ENCODE assay signal across 8 cellular contexts in genomic region chr7:1169409-1170368, GRCh38. TPM values are rescaled to one million over a fixed set of nuclear protein-coding genes. Genes with fewer than 3 reads are reported as not detected.
DNase-seq lines count a peak whose midpoint lies in the region; ATAC-seq and TF ChIP-seq lines count a peak whose summit lies in the region.

No MANE protein-coding gene starts in this region.

- no peaks in the 10 kb centered on the region for H3K9me3 Mint-ChIP-seq in naive thymus-derived CD4-positive, alpha-beta T cell
- H3K9me3 Mint-ChIP-seq in stimulated activated naive B cell treated with anti-CD40 and anti-IgM and Interleukin-4, amounts not matched to agents 10 μg/mL and 1 μg/mL and 100 μg/mL, for 72 hours: peaks cover 0 to 4% of the 10 kb centered on the region in 2 donors

- ATAC-seq in HG02678 (IDR thresholded peaks at IDR 0.05; ENCODE audit: unreplicated experiment): peak; percentile 77
- ATAC-seq in naive thymus-derived CD4-positive, alpha-beta T cell: peak; percentile 100
- peak; percentile 93 to 99 for ATAC-seq in stimulated activated naive B cell treated with anti-CD40 and anti-IgM and Interleukin-4, amounts not matched to agents 10 μg/mL and 1 μg/mL and 100 μg/mL, for 72 hours (replicated peaks)
- no peak for ATAC-seq in GM18870 (IDR thresholded peaks at IDR 0.05; ENCODE audit: unreplicated experiment)

- H3K4me3 ChIP-seq in GM06990 (replicated peaks; ENCODE audit: low read depth, low read length): peak overlapping the region; percentile 57
- H3K4me3 ChIP-seq in esophagus (ENCODE audit: low read depth in 1 of 2, low read length in 2 of 2): peak overlapping the region; percentile 23 to 39
- H3K4me3 ChIP-seq in naive thymus-derived CD4-positive, alpha-beta T cell (ENCODE audit: low read length): peak overlapping the region; percentile 63

- CTCF ChIA-PET in naive thymus-derived CD4-positive, alpha-beta T cell (lab: Charles Lee): interaction anchor here (0.6 to 1.4 kb wide), 10 partner anchors 9 to 296 kb away, joined by 3 to 5 read pairs (median 4); partner anchors contain the start of genes GPER1 and ZFAND2A

- TF ChIP-seq CTCF in GM06990 (IDR thresholded peaks at IDR 0.05; ENCODE audit: insufficient read depth, low read length, poor library complexity, severe bottlenecking): peak; percentile 95

- no peaks in the 10 kb centered on the region for H3K27me3 ChIP-seq in GM06990 (replicated peaks; ENCODE audit: control insufficient read depth, insufficient read depth, low read length)
- H3K27me3 ChIP-seq in esophagus (ENCODE audit: control insufficient read depth in 1 of 2, insufficient read depth in 2 of 2, low read length in 2 of 2): no peaks in the 10 kb centered on the region
- no peaks in the 10 kb centered on the region for H3K27me3 ChIP-seq in naive thymus-derived CD4-positive, alpha-beta T cell (ENCODE audit: control insufficient read depth in 2 of 2, insufficient read depth in 2 of 2, low read length in 2 of 2)

- peaks cover 8 to 16% (median 13%) of the 10 kb centered on the region in 7 donors for H3K4me1 Mint-ChIP-seq in naive thymus-derived CD4-positive, alpha-beta T cell
- peaks cover 17 to 22% of the 10 kb centered on the region in 2 donors for H3K4me1 Mint-ChIP-seq in stimulated activated naive B cell treated with anti-CD40 and anti-IgM and Interleukin-4, amounts not matched to agents 10 μg/mL and 1 μg/mL and 100 μg/mL, for 72 hours

- POLR2A ChIA-PET in naive thymus-derived CD4-positive, alpha-beta T cell (lab: Charles Lee): interaction anchor here (0.6 to 2.4 kb wide), 8 partner anchors 9 to 569 kb away, joined by 3 to 12 read pairs (median 4); partner anchors contain the start of genes COX19 and ZFAND2A

- H3K27me3 Mint-ChIP-seq in naive thymus-derived CD4-positive, alpha-beta T cell: no peaks in the 10 kb centered on the region
- H3K27me3 Mint-ChIP-seq in stimulated activated naive B cell treated with anti-CD40 and anti-IgM and Interleukin-4, amounts not matched to agents 10 μg/mL and 1 μg/mL and 100 μg/mL, for 72 hours: no peaks in the 10 kb centered on the region

- H3K9me3 ChIP-seq in esophagus (ENCODE audit: control insufficient read depth in 2 of 2, insufficient read depth in 1 of 2, low read depth in 1 of 2, low read length in 1 of 2): no peaks in the 10 kb centered on the region
- no peaks in the 10 kb centered on the region for H3K9me3 ChIP-seq in naive thymus-derived CD4-positive, alpha-beta T cell (ENCODE audit: control insufficient read depth in 2 of 3, low read length in 3 of 3)

- H3K36me3 ChIP-seq in GM06990 (ENCODE audit: control insufficient read depth, insufficient read depth, low read length) (peaks cover 3% of the 10 kb centered on the region; the same call in 1 of the 2 replicates), esophagus (ENCODE audit: control insufficient read depth in 2 of 2, insufficient read depth in 2 of 2, low read length in 1 of 2) (peaks cover 0 to under 1% of the 10 kb centered on the region in 2 donors)
- peaks cover 0 to 8% (median 0%) of the 10 kb centered on the region in 3 experiments for H3K36me3 ChIP-seq in naive thymus-derived CD4-positive, alpha-beta T cell (ENCODE audit: control insufficient read depth in 2 of 3, insufficient read depth in 3 of 3, low read length in 3 of 3)

- H3K4me3 Mint-ChIP-seq in naive thymus-derived CD4-positive, alpha-beta T cell: peak overlapping the region; percentile 82 to 92 (median 89)
- peak overlapping the region; percentile 88 for H3K4me3 Mint-ChIP-seq in stimulated activated naive B cell treated with anti-CD40 and anti-IgM and Interleukin-4, amounts not matched to agents 10 μg/mL and 1 μg/mL and 100 μg/mL, for 72 hours

- peak overlapping the region in 8 of 9 donors; percentile 88 to 98 (median 94) for H3K27ac Mint-ChIP-seq in naive thymus-derived CD4-positive, alpha-beta T cell
- peak overlapping the region; percentile 92 for H3K27ac Mint-ChIP-seq in stimulated activated naive B cell treated with anti-CD40 and anti-IgM and Interleukin-4, amounts not matched to agents 10 μg/mL and 1 μg/mL and 100 μg/mL, for 72 hours

- 45 to 51% methylated on average over 43 of the region's 43 CpGs for WGBS in esophagus, 2 donors

- DNase-seq in GM06990 (ENCODE audit: extremely low read depth, insufficient read length) (peak; percentile 85), NOMO-1 treated with DMSO at 0.1 percent for 48 hours (lab: John Stamatoyannopoulos, UW; ENCODE audit: unreplicated experiment) (peak; percentile 91)
- peak; percentile 98 for DNase-seq in activated CD8-positive, alpha-beta memory T cell treated with anti-CD3 and anti-CD28 coated beads, Interleukin-2, amount 50 U/mL, for 48 hours
- peak; percentile 81 to 95 (median 94) for DNase-seq in naive thymus-derived CD4-positive, alpha-beta T cell
- peak; percentile 81 for DNase-seq in stimulated activated naive B cell treated with anti-CD40 and anti-IgM and Interleukin-4, amounts not matched to agents 10 μg/mL and 1 μg/mL and 100 μg/mL, for 72 hours

- H3K36me3 Mint-ChIP-seq in naive thymus-derived CD4-positive, alpha-beta T cell: peaks cover 0 to 5% (median 0%) of the 10 kb centered on the region in 5 donors
- H3K36me3 Mint-ChIP-seq in stimulated activated naive B cell treated with anti-CD40 and anti-IgM and Interleukin-4, amounts not matched to agents 10 μg/mL and 1 μg/mL and 100 μg/mL, for 72 hours: peaks cover 6 to 10% of the 10 kb centered on the region in 2 donors

- H3K4me1 ChIP-seq in esophagus (ENCODE audit: control insufficient read depth in 2 of 2, insufficient read depth in 2 of 2, low read length in 1 of 2): no peaks in the 10 kb centered on the region
- H3K4me1 ChIP-seq in naive thymus-derived CD4-positive, alpha-beta T cell (ENCODE audit: control insufficient read depth in 2 of 2, insufficient read depth in 2 of 2, low read length in 2 of 2): peaks cover 5 to 8% of the 10 kb centered on the region in 2 donors

- H3K27ac ChIP-seq in esophagus (ENCODE audit: low read depth in 2 of 2, low read length in 1 of 2): no peak overlapping the region
- H3K27ac ChIP-seq in naive thymus-derived CD4-positive, alpha-beta T cell (ENCODE audit: low read depth, low read length): peak overlapping the region; percentile 64

- intact Hi-C loops in naive thymus-derived CD4-positive, alpha-beta T cell (cut with micrococcal nuclease): loop anchor here (1.0 to 10.0 kb wide), 7 partner anchors 9 to 405 kb away; partner anchors contain the start of genes ZFAND2A (in 2 of the 2), MICALL2 (in 1 of the 2) and PSMG3 (in 1 of the 2)

RNA-seq across cellular contexts. Expression of gene ZFAND2A, which starts 9.7 kb away (rescaled TPM):
- 10 to 100 TPM; 24.8 to 38.1 TPM for polyA plus RNA-seq in esophagus
- total RNA-seq in naive thymus-derived CD4-positive, alpha-beta T cell: 10 to 100 TPM; 21.2 to 74.5 (median 38.6) TPM
- 10 to 100 TPM; 43.2 to 51.7 TPM for polyA plus RNA-seq in naive thymus-derived CD4-positive, alpha-beta T cell
